1 cellular context compared by ENCODE assay signal in the genomic region with DNA sequence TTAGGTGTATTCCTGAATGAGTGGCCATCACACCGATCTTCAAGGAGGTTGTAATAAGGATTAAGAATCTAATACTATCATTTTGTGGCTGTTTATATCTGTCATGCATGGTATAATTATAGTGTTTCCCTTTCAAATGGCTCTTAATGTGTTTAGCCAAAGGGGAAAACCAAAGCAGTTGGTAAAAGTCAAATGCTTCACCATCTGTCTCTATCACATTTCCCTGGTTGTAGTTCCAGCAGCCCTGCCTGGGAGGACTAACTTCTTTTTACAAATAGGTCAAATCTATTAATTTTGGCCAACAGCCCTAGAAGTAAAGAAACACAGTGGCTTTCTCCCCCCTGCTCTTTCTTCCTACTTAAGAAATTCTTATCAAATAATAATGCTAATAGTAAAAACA.
TF ChIP-seq lines count a peak whose summit lies in the region.

No MANE protein-coding gene starts in this region.

TF ChIP-seq in GM23338, 12 proteins besides CTCF, POLR2A, EP300 and RAD21 (continued from another document):
- TF ChIP-seq ZNF462 (CRISPR knock-in tag; IDR thresholded peaks at IDR 0.05) (no peak), ETS1 (IDR thresholded peaks at IDR 0.05) (no peak)
